10 cellular contexts compared by ENCODE assay signal in the genomic region with DNA sequence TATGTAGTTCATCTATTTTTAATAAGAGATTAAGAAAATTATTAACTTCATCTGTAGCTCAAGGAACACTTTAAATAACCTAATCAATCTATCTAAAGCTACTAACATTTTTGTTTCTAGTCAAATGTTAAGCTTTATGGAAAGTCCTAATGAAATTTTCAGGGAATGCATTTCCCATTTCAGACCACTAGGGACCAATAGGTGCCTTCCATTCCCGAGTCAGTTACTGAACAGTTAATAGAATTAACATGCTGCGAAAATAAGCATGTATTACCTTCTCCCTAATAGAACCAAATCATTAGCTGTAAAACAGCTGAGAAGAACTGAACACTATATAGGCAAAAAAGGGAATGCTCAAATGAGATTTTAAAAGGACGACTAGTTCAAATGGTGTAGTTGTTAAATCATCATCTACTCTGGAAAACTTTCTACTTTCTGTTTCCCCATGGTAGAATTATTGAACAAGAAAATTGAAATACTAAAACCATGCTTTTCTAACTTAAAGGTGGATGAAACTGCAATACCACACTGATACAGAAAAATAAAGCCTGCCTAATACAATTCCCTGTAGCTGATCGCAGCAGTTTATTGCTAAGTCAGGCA. TPM values are rescaled to one million over a fixed set of nuclear protein-coding genes. Genes with fewer than 3 reads are reported as not detected.
DNase-seq lines count a peak whose midpoint lies in the region; ATAC-seq and TF ChIP-seq lines count a peak whose summit lies in the region.
"Had no signal": no experiment of that assay in that cellular context is flagged by ENCODE, and none has a peak within 500 bp of the region (broad histone marks: within the 10 kb centered on the region; RNA-seq: fewer than 3 reads in every experiment).

No MANE protein-coding gene starts in this region.

- intact Hi-C loops in heart left ventricle (cut with DNase I), result no loop called here
- intact Hi-C loops in cardiac septum (cut with DNase I), result no loop called here
- intact Hi-C loops in upper lobe of right lung (cut with DNase I), result no loop called here

- CTCF ChIA-PET in RWPE1 (lab: Yijun Ruan, JAX), result interaction anchor here (0.5 to 0.9 kb wide), 7 partner anchors 9 to 1294 kb away, joined by 3 to 4 read pairs (median 3); no protein-coding TSS in a partner anchor

- 71 to 76% (median 74%) methylated on average over 4 of the region's 4 CpGs for WGBS in heart left ventricle, 4 donors

- H3K9me3 ChIP-seq in heart left ventricle (no peaks in the 10 kb centered on the region), upper lobe of right lung (no peaks in the 10 kb centered on the region)
- H3K9me3 ChIP-seq: mucosa of descending colon had no signal

- TF ChIP-seq CTCF in heart left ventricle (IDR thresholded peaks at IDR 0.05) (peak in 9 of 12 donors; percentile 18 to 50 (median 30)), RWPE1 (conservative IDR thresholded peaks at IDR 0.05; ENCODE audit: low read depth) (peak; percentile 71), foreskin fibroblast (IDR thresholded peaks at IDR 0.05; ENCODE audit: low read depth, low read length) (peak; percentile 60), upper lobe of right lung (IDR thresholded peaks at IDR 0.05) (peak; percentile 56)

- H3K27me3 ChIP-seq in heart left ventricle (no peaks in the 10 kb centered on the region), upper lobe of right lung (no peaks in the 10 kb centered on the region)

- no peaks in the 10 kb centered on the region for H3K27me3 Mint-ChIP-seq in activated T-cell treated with anti-CD3 and anti-CD28 coated beads, Interleukin-2, amount 50 U/mL, for 24 hours

- peaks cover 4% of the 10 kb centered on the region for H3K36me3 Mint-ChIP-seq in activated T-cell treated with anti-CD3 and anti-CD28 coated beads, Interleukin-2, amount 50 U/mL, for 24 hours (ENCODE audit: low read depth)

- H3K27ac ChIP-seq in heart left ventricle (no peak overlapping the region), RWPE1 (no peak overlapping the region), upper lobe of right lung (no peak overlapping the region)

- H3K27ac Mint-ChIP-seq in activated T-cell treated with anti-CD3 and anti-CD28 coated beads, Interleukin-2, amount 50 U/mL, for 24 hours, result no peak overlapping the region

- H3K4me3 ChIP-seq in heart left ventricle (peak overlapping the region in 1 of 12 donors; percentile 11), foreskin fibroblast (ENCODE audit: low read depth in 1 of 2, low read length in 2 of 2) (no peak overlapping the region), upper lobe of right lung (no peak overlapping the region)
- H3K4me3 ChIP-seq: mucosa of descending colon had no signal

- no peaks in the 10 kb centered on the region for H3K9me3 Mint-ChIP-seq in activated T-cell treated with anti-CD3 and anti-CD28 coated beads, Interleukin-2, amount 50 U/mL, for 24 hours

- POLR2A ChIA-PET in RWPE1 (lab: Yijun Ruan, JAX; ENCODE audit: low non-redundant PET), result no interaction called here

- DNase-seq in heart left ventricle (no peak), cardiac septum (ENCODE audit: low spot score) (no peak), RWPE1 (ENCODE audit: low spot score) (peak; percentile 6), foreskin fibroblast (peak in 1 of 2 donors; percentile 46), upper lobe of right lung (no peak), SIG-M5 (lab: John Stamatoyannopoulos, UW) (no peak)
- DNase-seq in activated T-cell treated with anti-CD3 and anti-CD28 coated beads, Interleukin-2, amount 50 U/mL, for 24 hours, result no peak
- DNase-seq in effector CD8-positive, alpha-beta T cell (lab: John Stamatoyannopoulos, UW), result no peak
- DNase-seq: activated naive CD4-positive, alpha-beta T cell treated with anti-CD3 and anti-CD28 coated beads, Interleukin-2, amount 50 U/mL, for 16 hours; mucosa of descending colon had no signal

- no peak for TF ChIP-seq POLR2A in heart left ventricle (IDR thresholded peaks at IDR 0.05)

- no peaks in the 10 kb centered on the region for H3K36me3 ChIP-seq in heart left ventricle
- H3K36me3 ChIP-seq in upper lobe of right lung, result no peaks in the 10 kb centered on the region

- peaks cover 0 to 27% (median 0%) of the 10 kb centered on the region in 12 donors for H3K4me1 ChIP-seq in heart left ventricle
- no peaks in the 10 kb centered on the region for H3K4me1 ChIP-seq in upper lobe of right lung

- H3K4me1 Mint-ChIP-seq in activated T-cell treated with anti-CD3 and anti-CD28 coated beads, Interleukin-2, amount 50 U/mL, for 24 hours (ENCODE audit: low read depth), result peaks cover 53% of the 10 kb centered on the region

- H3K4me3 Mint-ChIP-seq in activated T-cell treated with anti-CD3 and anti-CD28 coated beads, Interleukin-2, amount 50 U/mL, for 24 hours, result no peak overlapping the region

- ATAC-seq in heart left ventricle, result no peak
- no peak for ATAC-seq in upper lobe of right lung
- ATAC-seq: mucosa of descending colon had no signal

RNA-seq across cellular contexts. Expression of a gene that starts 22.5 kb away (rescaled TPM):
- total RNA-seq in heart left ventricle, result 10 to 100 TPM; 10.1 to 23.1 (median 16.6) TPM
- 10 to 100 TPM; 18.0 to 26.1 TPM for polyA plus RNA-seq in heart left ventricle
- total RNA-seq in cardiac septum, result 17.2 TPM
- 22.1 TPM for total RNA-seq in upper lobe of right lung
